ENCODE assay signal across 8 cellular contexts in the genomic region with DNA sequence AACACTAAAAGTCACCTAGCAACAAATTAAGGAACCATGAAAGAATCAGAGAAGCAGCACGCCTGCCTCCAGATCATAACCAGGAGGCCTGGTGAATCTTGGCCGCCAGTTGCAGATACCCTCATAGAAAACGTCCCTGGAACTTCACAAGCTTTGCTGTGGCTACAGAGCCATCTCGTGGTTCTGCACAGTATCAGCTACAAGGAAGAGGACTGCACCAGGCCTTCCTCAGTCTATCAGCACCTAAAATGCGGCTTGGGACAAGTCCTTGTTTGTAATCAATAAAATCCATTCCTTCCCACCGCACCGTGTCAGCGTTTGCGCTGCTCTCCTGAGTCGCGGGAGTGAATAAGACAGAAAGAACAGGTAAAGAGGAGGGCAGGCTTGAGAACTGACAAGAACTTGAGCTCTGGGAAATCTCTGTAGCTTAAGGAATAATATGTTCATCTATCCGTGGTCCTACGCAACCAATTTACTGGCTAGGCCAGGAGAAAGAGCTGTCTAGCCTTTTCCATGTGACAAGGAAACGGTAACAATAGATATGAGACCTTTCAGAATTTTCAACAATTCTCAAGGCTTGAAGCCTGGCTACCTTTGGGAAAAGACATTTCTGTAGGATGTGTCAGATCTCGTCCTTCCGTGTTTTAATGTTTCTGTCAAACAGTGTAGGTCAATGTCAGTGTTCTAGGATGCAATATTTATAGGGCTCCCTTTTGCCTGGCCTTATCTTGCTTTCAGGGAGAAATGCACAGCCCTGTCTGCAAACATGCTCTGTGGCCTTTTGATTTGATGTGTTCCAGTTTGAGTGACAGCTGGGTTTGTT.
DNase-seq lines count a peak whose midpoint lies in the region; TF ChIP-seq lines count a peak whose summit lies in the region.

No MANE protein-coding gene starts in this region.

- H3K36me3 Mint-ChIP-seq in activated naive CD4-positive, alpha-beta T cell treated with anti-CD3 and anti-CD28 coated beads for 36 hours (ENCODE audit: low read depth) = no peaks in the 10 kb centered on the region

- no peak overlapping the region for H3K4me3 ChIP-seq in mammary epithelial cell (replicated peaks in 1 of 3; ENCODE audit: insufficient read depth in 1 of 3, low read depth in 2 of 3, low read length in 3 of 3)
- H3K4me3 ChIP-seq in kidney epithelial cell (ENCODE audit: low read depth, low read length) = no peak overlapping the region
- no peak overlapping the region for H3K4me3 ChIP-seq in vagina

- H4K20me1 ChIP-seq in mammary epithelial cell (ENCODE audit: insufficient read depth, low read length) = no peaks in the 10 kb centered on the region

- H3K4me2 ChIP-seq in mammary epithelial cell (ENCODE audit: insufficient read depth, low read depth, low read length) = no peak overlapping the region

- no peak overlapping the region for H3K4me3 Mint-ChIP-seq in activated naive CD4-positive, alpha-beta T cell treated with anti-CD3 and anti-CD28 coated beads for 36 hours

- peak; percentile 21 for TF ChIP-seq CTCF in GM12873 (IDR thresholded peaks at IDR 0.05; ENCODE audit: insufficient read depth, low read depth, low read length, missing control alignments)
- TF ChIP-seq CTCF in mammary epithelial cell (conservative IDR thresholded peaks at IDR 0.05 in 1 of 2, IDR thresholded peaks at IDR 0.05 in 1 of 2; ENCODE audit: extremely low read depth in 1 of 2, insufficient read depth in 1 of 2, low read depth in 1 of 2, low read length in 2 of 2) = peak; percentile 31 to 64
- TF ChIP-seq CTCF in kidney epithelial cell (IDR thresholded peaks at IDR 0.05; ENCODE audit: insufficient read depth, low read length, poor library complexity, severe bottlenecking) = peak; percentile 75
- TF ChIP-seq CTCF in vagina (IDR thresholded peaks at IDR 0.05) = peak in 2 of 3 experiments; percentile 22 to 30

- intact Hi-C loops in mammary epithelial cell (cut with micrococcal nuclease) = loop anchor here (1.0 to 5.0 kb wide), 4 partner anchors 91 to 1259 kb away; no protein-coding TSS in a partner anchor
- intact Hi-C loops in vagina (cut with DNase I) = no loop called here
- intact Hi-C loops in activated naive CD4-positive, alpha-beta T cell treated with anti-CD3 and anti-CD28 coated beads for 36 hours (cut with micrococcal nuclease) = no loop called here

- CTCF ChIA-PET in mammary epithelial cell (lab: Charles Lee; ENCODE audit: low non-redundant PET) = interaction anchor here (1.6 kb wide), 1 partner anchor 1208 kb away, joined by 8 read pairs; no protein-coding TSS in a partner anchor
- CTCF ChIA-PET in activated naive CD4-positive, alpha-beta T cell treated with anti-CD3 and anti-CD28 coated beads for 36 hours (lab: Charles Lee) = interaction anchor here (1.7 kb wide), 1 partner anchor 12 kb away, joined by 3 read pairs; no protein-coding TSS in a partner anchor

- no TSS peak for BruUV-seq in mammary epithelial cell (replicated peaks; lab: Mats Ljungman, UMichigan)

- H3K27me3 ChIP-seq in mammary epithelial cell (ENCODE audit: insufficient read depth, low read length) = no peaks in the 10 kb centered on the region
- peaks cover 12% of the 10 kb centered on the region for H3K27me3 ChIP-seq in kidney epithelial cell (ENCODE audit: control insufficient read depth, insufficient read depth, low read length)
- H3K27me3 ChIP-seq in vagina = no peaks in the 10 kb centered on the region

- no peak overlapping the region for H3K9ac ChIP-seq in mammary epithelial cell (ENCODE audit: insufficient read depth, low read length)

- H3K36me3 ChIP-seq in mammary epithelial cell (ENCODE audit: insufficient read depth, low read length) = no peaks in the 10 kb centered on the region
- no peaks in the 10 kb centered on the region for H3K36me3 ChIP-seq in kidney epithelial cell (ENCODE audit: control insufficient read depth, insufficient read depth, low read length)
- H3K36me3 ChIP-seq in vagina = no peaks in the 10 kb centered on the region

- WGBS in mammary epithelial cell (ENCODE audit: low coverage, missing lambda C conversion rate) = 57% methylated on average over 16 of the region's 16 CpGs

- H3K4me1 ChIP-seq in mammary epithelial cell (ENCODE audit: insufficient read depth, low read length) (no peaks in the 10 kb centered on the region), vagina (no peaks in the 10 kb centered on the region)

- no peaks in the 10 kb centered on the region for H3K9me3 Mint-ChIP-seq in activated naive CD4-positive, alpha-beta T cell treated with anti-CD3 and anti-CD28 coated beads for 36 hours

- H2AFZ ChIP-seq in mammary epithelial cell (ENCODE audit: low read depth, low read length) = no peak overlapping the region

- H3K27ac ChIP-seq in mammary epithelial cell (ENCODE audit: insufficient read depth, low read depth, low read length) = no peak overlapping the region
- H3K27ac ChIP-seq in vagina = no peak overlapping the region

- no peaks in the 10 kb centered on the region for H3K4me1 Mint-ChIP-seq in activated naive CD4-positive, alpha-beta T cell treated with anti-CD3 and anti-CD28 coated beads for 36 hours (ENCODE audit: low read depth)

- no peak for TF ChIP-seq POLR2A in vagina (IDR thresholded peaks at IDR 0.05)

- H3K27ac Mint-ChIP-seq in activated naive CD4-positive, alpha-beta T cell treated with anti-CD3 and anti-CD28 coated beads for 36 hours = no peak overlapping the region

- no peaks in the 10 kb centered on the region for H3K79me2 ChIP-seq in mammary epithelial cell (ENCODE audit: insufficient read depth, low read length)

- in situ Hi-C loops in mammary epithelial cell (cut with MboI; ENCODE audit: low sequenced_read_pairs in 2 of 2) = no loop called here

- no peaks in the 10 kb centered on the region for H3K9me3 ChIP-seq in mammary epithelial cell (replicated peaks; ENCODE audit: insufficient read depth, low read length)
- H3K9me3 ChIP-seq in vagina = no peaks in the 10 kb centered on the region

- H3K27me3 Mint-ChIP-seq in activated naive CD4-positive, alpha-beta T cell treated with anti-CD3 and anti-CD28 coated beads for 36 hours (ENCODE audit: low read depth) = peaks cover 16% of the 10 kb centered on the region

- dilution Hi-C loops in mammary epithelial cell (cut with HindIII; ENCODE audit: low sequenced_read_pairs) = no loop called here

- DNase-seq in NCI-H345 treated with DMSO at 0.1 percent for 48 hours (lab: John Stamatoyannopoulos, UW; ENCODE audit: unreplicated experiment) = peak; percentile 12
- DNase-seq in mammary epithelial cell = peak; percentile 27
- peak; percentile 9 for DNase-seq in kidney epithelial cell (ENCODE audit: low read depth)
- no peak for DNase-seq in vagina (ENCODE audit: extremely low spot score in 2 of 2)
- DNase-seq in activated CD8-positive, alpha-beta memory T cell treated with anti-CD3 and anti-CD28 coated beads, Interleukin-2, amount 50 U/mL, for 4 hours = no peak
- no peak for DNase-seq in activated naive CD4-positive, alpha-beta T cell treated with anti-CD3 and anti-CD28 coated beads for 36 hours
- DNase-seq in activated T-cell treated with anti-CD3 and anti-CD28 coated beads for 4 hours = no peak

Comparison
In these comparisons a context has a peak if more than half of its experiments do, and no peak if none do; other contexts are left out.
1. CTCF ChIP-seq: peak in every context shown above with its lines; median percentile 75 in kidney epithelial cell; 48 in mammary epithelial cell; 26 in vagina; 21 in GM12873.
2. DNase-seq: peak in NCI-H345 treated with DMSO at 0.1 percent for 48 hours (single experiment), mammary epithelial cell (single experiment) and kidney epithelial cell (single experiment); none in vagina (0 of 2), activated CD8-positive, alpha-beta memory T cell treated with anti-CD3 and anti-CD28 coated beads, Interleukin-2, amount 50 U/mL, for 4 hours (single experiment), activated naive CD4-positive, alpha-beta T cell treated with anti-CD3 and anti-CD28 coated beads for 36 hours (single experiment) and activated T-cell treated with anti-CD3 and anti-CD28 coated beads for 4 hours (single experiment).